ENCODE assay signal across 13 cellular contexts in the genomic region with DNA sequence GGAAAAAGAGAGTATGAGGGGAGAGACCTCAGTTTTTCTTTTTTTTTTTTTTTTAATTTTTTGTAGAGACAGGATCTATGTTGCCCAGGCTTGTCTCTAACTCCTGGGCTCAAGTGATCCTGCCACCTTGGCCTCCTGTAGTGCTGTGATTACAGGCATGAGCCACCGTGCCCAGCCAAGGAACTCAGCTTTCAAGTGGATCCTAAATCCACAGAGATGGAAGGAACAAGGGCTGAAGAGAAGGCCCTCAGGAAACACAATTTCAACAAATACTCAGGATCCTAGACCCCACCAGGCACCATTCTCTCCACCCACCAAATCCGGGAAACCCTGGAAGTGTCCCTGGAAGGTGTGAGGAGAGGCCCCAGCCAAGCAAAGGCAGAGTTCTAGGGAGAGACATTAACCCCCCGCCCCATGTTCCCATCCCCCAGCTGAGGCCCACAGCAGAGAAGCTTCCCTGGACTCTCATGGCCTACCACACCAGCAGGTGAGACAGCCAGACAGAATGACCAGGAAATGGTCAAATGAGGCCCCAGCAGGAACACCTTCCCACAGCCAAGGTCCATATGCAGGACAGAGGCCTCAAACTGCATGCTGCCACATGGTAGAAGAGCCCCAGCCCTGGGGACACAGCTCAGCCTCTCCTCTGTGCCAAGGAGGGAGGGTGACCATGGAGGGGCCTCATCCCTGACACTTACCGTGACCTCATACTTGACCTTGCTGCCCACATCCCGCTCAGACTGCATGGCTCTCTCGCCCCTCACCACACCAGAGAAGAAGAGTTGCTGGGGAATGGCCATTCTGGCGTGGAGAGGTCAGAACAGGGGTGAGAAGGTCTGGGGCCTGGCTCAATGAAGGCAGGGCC. TPM values are rescaled to one million over a fixed set of nuclear protein-coding genes. Genes with fewer than 3 reads are reported as not detected.
A peak's percentile ranks its signal among the peaks of the same experiment; 100 is the strongest.
DNase-seq lines count a peak whose midpoint lies in the region; ATAC-seq and TF ChIP-seq lines count a peak whose summit lies in the region.
"Had no signal": no experiment of that assay in that cellular context is flagged by ENCODE, and none has a peak within 500 bp of the region (broad histone marks: within the 10 kb centered on the region; RNA-seq: fewer than 3 reads in every experiment).

No MANE protein-coding gene starts in this region.

- peak; percentile 24 for DNase-seq in cardiac septum (ENCODE audit: low spot score)
- no peak for DNase-seq in right atrium auricular region (ENCODE audit: low spot score)
- DNase-seq in osteoblast (ENCODE audit: insufficient read length, low spot score, missing footprints): peak; percentile 75
- no peak for DNase-seq in stimulated activated effector memory CD8-positive, alpha-beta T cell treated with anti-CD3 and anti-CD28 coated beads, Interleukin-12 subunit alpha, Interleukin-12 subunit beta, amount 100 ng/mL, for 72 hours (ENCODE audit: low spot score in 2 of 2)
- no peak for DNase-seq in spleen
- DNase-seq: ACHN; CD4-positive, CD25-positive, alpha-beta regulatory T cell; DMS53; GF-D8 had no signal

- TF ChIP-seq CTCF in right atrium auricular region (IDR thresholded peaks at IDR 0.05): no peak
- no peak for TF ChIP-seq CTCF in osteoblast (IDR thresholded peaks at IDR 0.05; ENCODE audit: extremely low read depth, low read depth, low read length)
- TF ChIP-seq CTCF in spleen (IDR thresholded peaks at IDR 0.05 in 8 of 11, conservative IDR thresholded peaks at IDR 0.05 in 3 of 11): no peak

- H3K4me1 ChIP-seq in right atrium auricular region: no peaks in the 10 kb centered on the region
- no peaks in the 10 kb centered on the region for H3K4me1 ChIP-seq in osteoblast (ENCODE audit: insufficient read depth, low read length)
- no peaks in the 10 kb centered on the region for H3K4me1 ChIP-seq in spleen

- no peak overlapping the region for H3K4me3 Mint-ChIP-seq in stimulated activated effector memory CD8-positive, alpha-beta T cell treated with anti-CD3 and anti-CD28 coated beads, Interleukin-12 subunit alpha, Interleukin-12 subunit beta, amount 100 ng/mL, for 72 hours
- H3K4me3 Mint-ChIP-seq: CD4-positive, CD25-positive, alpha-beta regulatory T cell had no signal

- H3K27ac ChIP-seq in right atrium auricular region: no peak overlapping the region
- no peak overlapping the region for H3K27ac ChIP-seq in osteoblast (ENCODE audit: low read depth, low read length)
- no peak overlapping the region for H3K27ac ChIP-seq in spleen
- H3K27ac ChIP-seq: BLaER1 treated with 17β-estradiol and CSF1 and Interleukin-3, amounts not matched to agents 10 nM and 100 nM had no signal

- peaks cover 13% of the 10 kb centered on the region for H4K20me1 ChIP-seq in osteoblast (ENCODE audit: insufficient read depth, low read length)
- H4K20me1 ChIP-seq: BLaER1 treated with 17β-estradiol and CSF1 and Interleukin-3, amounts not matched to agents 10 nM and 100 nM had no signal

- H3K4me3 ChIP-seq in right atrium auricular region (no peak overlapping the region), osteoblast (ENCODE audit: insufficient read depth, low read length) (no peak overlapping the region), spleen (no peak overlapping the region)
- H3K4me3 ChIP-seq: BLaER1 treated with 17β-estradiol and CSF1 and Interleukin-3, amounts not matched to agents 10 nM and 100 nM had no signal

- no peaks in the 10 kb centered on the region for H3K36me3 Mint-ChIP-seq in stimulated activated effector memory CD8-positive, alpha-beta T cell treated with anti-CD3 and anti-CD28 coated beads, Interleukin-12 subunit alpha, Interleukin-12 subunit beta, amount 100 ng/mL, for 72 hours
- H3K36me3 Mint-ChIP-seq: CD4-positive, CD25-positive, alpha-beta regulatory T cell had no signal

- intact Hi-C loops in cardiac septum (cut with DNase I) (no loop called here), spleen (cut with DNase I; ENCODE audit: low total_unique reads) (no loop called here)

- no peaks in the 10 kb centered on the region for H3K9me3 ChIP-seq in right atrium auricular region
- no peaks in the 10 kb centered on the region for H3K9me3 ChIP-seq in osteoblast (ENCODE audit: low read depth, low read length)
- no peaks in the 10 kb centered on the region for H3K9me3 ChIP-seq in spleen
- H3K9me3 ChIP-seq: BLaER1 treated with 17β-estradiol and CSF1 and Interleukin-3, amounts not matched to agents 10 nM and 100 nM had no signal

- H3K36me3 ChIP-seq in right atrium auricular region (peaks cover 81% of the 10 kb centered on the region), osteoblast (ENCODE audit: insufficient read depth, low read length) (peaks cover 84% of the 10 kb centered on the region), spleen (peaks cover 0 to 41% (median 0%) of the 10 kb centered on the region in 6 donors)
- H3K36me3 ChIP-seq: BLaER1 treated with 17β-estradiol and CSF1 and Interleukin-3, amounts not matched to agents 10 nM and 100 nM had no signal

- H3K4me1 Mint-ChIP-seq in stimulated activated effector memory CD8-positive, alpha-beta T cell treated with anti-CD3 and anti-CD28 coated beads, Interleukin-12 subunit alpha, Interleukin-12 subunit beta, amount 100 ng/mL, for 72 hours: no peaks in the 10 kb centered on the region

- 88 to 96% (median 92%) methylated on average over 7 of the region's 7 CpGs for WGBS in spleen, 5 donors

- no peak for ATAC-seq in stimulated activated effector memory CD8-positive, alpha-beta T cell treated with anti-CD3 and anti-CD28 coated beads, Interleukin-12 subunit alpha, Interleukin-12 subunit beta, amount 100 ng/mL, for 72 hours
- no peak for ATAC-seq in HG03432 (IDR thresholded peaks at IDR 0.05; ENCODE audit: unreplicated experiment)
- no peak for ATAC-seq in GM21723 (IDR thresholded peaks at IDR 0.05; ENCODE audit: unreplicated experiment)
- ATAC-seq: HCT116 had no signal

- peak overlapping the region; percentile 30 for H3K27ac Mint-ChIP-seq in stimulated activated effector memory CD8-positive, alpha-beta T cell treated with anti-CD3 and anti-CD28 coated beads, Interleukin-12 subunit alpha, Interleukin-12 subunit beta, amount 100 ng/mL, for 72 hours
- H3K27ac Mint-ChIP-seq: CD4-positive, CD25-positive, alpha-beta regulatory T cell had no signal

- peaks cover 2% of the 10 kb centered on the region for H3K79me2 ChIP-seq in osteoblast (ENCODE audit: insufficient read depth, low read length)

- H3K27me3 ChIP-seq in right atrium auricular region (no peaks in the 10 kb centered on the region), osteoblast (ENCODE audit: insufficient read depth, low read length) (no peaks in the 10 kb centered on the region), spleen (replicated peaks in 1 of 7) (no peaks in the 10 kb centered on the region)
- H3K27me3 ChIP-seq: BLaER1 treated with 17β-estradiol and CSF1 and Interleukin-3, amounts not matched to agents 10 nM and 100 nM had no signal

- no peaks in the 10 kb centered on the region for H3K9me3 Mint-ChIP-seq in stimulated activated effector memory CD8-positive, alpha-beta T cell treated with anti-CD3 and anti-CD28 coated beads, Interleukin-12 subunit alpha, Interleukin-12 subunit beta, amount 100 ng/mL, for 72 hours
- H3K9me3 Mint-ChIP-seq: CD4-positive, CD25-positive, alpha-beta regulatory T cell had no signal

- no peak overlapping the region for H2AFZ ChIP-seq in osteoblast (ENCODE audit: low read length)

- no peak overlapping the region for H3K4me2 ChIP-seq in osteoblast (ENCODE audit: insufficient read depth, low read length)
- H3K4me2 ChIP-seq: BLaER1 treated with 17β-estradiol and CSF1 and Interleukin-3, amounts not matched to agents 10 nM and 100 nM had no signal

- no peak for TF ChIP-seq POLR2A in spleen (IDR thresholded peaks at IDR 0.05)

RNA-seq across cellular contexts. Expression of gene ITGA7, which starts 14.1 kb away (rescaled TPM):
- total RNA-seq in cardiac septum (806 TPM), right atrium auricular region (100 to 1,000 TPM; 291 to 309 TPM), osteoblast (22.4 and 24.8 TPM in 2 replicates), spleen (10 to 100 TPM; 13.8 to 93.2 (median 24.7) TPM)
- 10 to 100 TPM in 1 of 3 donors, 1 to 10 TPM in 2; 4.4 to 18.0 (median 8.6) TPM for polyA plus RNA-seq in spleen

RNA-seq across cellular contexts. Expression of gene BLOC1S1, which starts 22.3 kb away (rescaled TPM):
- total RNA-seq in cardiac septum (97.7 TPM), right atrium auricular region (100 to 1,000 TPM; 177 to 187 TPM), osteoblast (46.0 and 59.4 TPM in 2 replicates), spleen (100 to 1,000 TPM; 113 to 228 (median 141) TPM)
- 100 to 1,000 TPM; 278 to 304 (median 282) TPM for polyA plus RNA-seq in spleen

RNA-seq across cellular contexts. Expression of gene RDH5, which starts 26.6 kb away (rescaled TPM):
- total RNA-seq in cardiac septum (26.3 TPM), right atrium auricular region (10 to 100 TPM; 13.0 to 22.4 TPM), osteoblast (27.7 and 32.2 TPM in 2 replicates), spleen (10 to 100 TPM in 5 of 7 donors, 1 to 10 TPM in 2; 7.4 to 17.4 (median 15.5) TPM)
- 10 to 100 TPM in 1 of 3 donors, 1 to 10 TPM in 2; 4.7 to 12.1 (median 9.9) TPM for polyA plus RNA-seq in spleen

RNA-seq across cellular contexts. Expression of gene CD63, which starts 35.3 kb away (rescaled TPM):
- total RNA-seq in cardiac septum (914 TPM), right atrium auricular region (1,000 to 10,000 TPM; 1,041 to 1,122 TPM), osteoblast (3,072 and 3,128 TPM in 2 replicates), spleen (100 to 1,000 TPM; 440 to 750 (median 627) TPM)
- 100 to 1,000 TPM; 395 to 693 (median 509) TPM for polyA plus RNA-seq in spleen

RNA-seq across cellular contexts. Expression of gene GDF11, which starts 49.4 kb away (rescaled TPM):
- total RNA-seq in cardiac septum (18.0 TPM), right atrium auricular region (1 to 10 TPM; 8.1 to 8.6 TPM), osteoblast (4.1 and 4.3 TPM in 2 replicates), spleen (10 to 100 TPM in 5 of 7 donors, 1 to 10 TPM in 2; 6.1 to 14.5 (median 10.7) TPM)
- 1 to 10 TPM; 3.5 to 5.5 (median 4.0) TPM for polyA plus RNA-seq in spleen

Comparison
In these comparisons a context has a peak if more than half of its experiments do, and no peak if none do; other contexts are left out.
1. DNase-seq: peak in cardiac septum (single experiment) and osteoblast (single experiment); none in right atrium auricular region (single experiment), stimulated activated effector memory CD8-positive, alpha-beta T cell treated with anti-CD3 and anti-CD28 coated beads, Interleukin-12 subunit alpha, Interleukin-12 subunit beta, amount 100 ng/mL, for 72 hours (0 of 2) and spleen (single experiment).